ENCODE assay signal across 8 cellular contexts in genomic region chr3:107697855-107698254, GRCh38.
DNase-seq lines count a peak whose midpoint lies in the region; ATAC-seq, FAIRE-seq and TF ChIP-seq lines count a peak whose summit lies in the region.
"Not testable (repeated sequence)": the region's sequence is repeated elsewhere in the genome, so short reads cannot be mapped to it uniquely, and the experiment has no call there.

No MANE protein-coding gene starts in this region.

- not testable (repeated sequence) for H3K36me3 ChIP-seq in duodenal mucosa (ENCODE audit: control insufficient read depth in 1 of 2, insufficient read depth in 2 of 2, low read length in 2 of 2)

- POLR2A ChIA-PET in A549 (lab: Yijun Ruan, JAX) = interaction anchor here (0.7 kb wide), 1 partner anchor 9 kb away, joined by 3 read pairs; no protein-coding TSS in a partner anchor

- H3K27ac Mint-ChIP-seq in T-helper 17 cell = peak overlapping the region; percentile 39
- H3K27ac Mint-ChIP-seq in activated naive CD4-positive, alpha-beta T cell treated with anti-CD3 and anti-CD28 coated beads, Interleukin-2, amount 10 ng/mL, durations not matched to agents 7 days and 5 days = peak overlapping the region; percentile 81
- H3K27ac Mint-ChIP-seq in mesothelial cell of epicardium = not testable (repeated sequence)

- not testable (repeated sequence) for H3K9ac ChIP-seq in duodenal mucosa (ENCODE audit: low read depth in 1 of 2, low read length in 2 of 2)

- H3K27ac ChIP-seq in A549 = peak overlapping the region; percentile 59 to 78; a peak in 5 of 6 replicates
- H3K27ac ChIP-seq in duodenal mucosa (ENCODE audit: low read depth, low read length); right cardiac atrium (ENCODE audit: low read length): not testable (repeated sequence)

- not testable (repeated sequence) for H3K9me3 Mint-ChIP-seq in activated naive CD4-positive, alpha-beta T cell treated with anti-CD3 and anti-CD28 coated beads, Interleukin-2, amount 10 ng/mL, durations not matched to agents 7 days and 5 days; mesothelial cell of epicardium

- FAIRE-seq in A549 (lab: Jason Lieb, UNC) = not testable (repeated sequence)

- intact Hi-C loops in right cardiac atrium (cut with DNase I) = not testable (repeated sequence)

- WGBS in A549 (ENCODE audit: missing lambda C conversion rate) = 70% methylated on average over 23 of the region's 23 CpGs
- WGBS in right cardiac atrium = 64% methylated on average over 23 of the region's 23 CpGs

- not testable (repeated sequence) for H3K27me3 ChIP-seq in duodenal mucosa (ENCODE audit: control insufficient read depth in 1 of 2, insufficient read depth in 2 of 2, low read length in 2 of 2); right cardiac atrium (ENCODE audit: control insufficient read depth, insufficient read depth)

- CTCF ChIA-PET in A549 (lab: Yijun Ruan, JAX) = interaction anchor here (1.0 kb wide), 1 partner anchor 20 kb away, joined by 3 read pairs; no protein-coding TSS in a partner anchor
- CTCF ChIA-PET in activated naive CD4-positive, alpha-beta T cell treated with anti-CD3 and anti-CD28 coated beads, Interleukin-2, amount 10 ng/mL, durations not matched to agents 7 days and 5 days (lab: Charles Lee) = not testable (repeated sequence)

- H3K27me3 Mint-ChIP-seq in T-helper 17 cell; activated naive CD4-positive, alpha-beta T cell treated with anti-CD3 and anti-CD28 coated beads, Interleukin-2, amount 10 ng/mL, durations not matched to agents 7 days and 5 days; mesothelial cell of epicardium (ENCODE audit: low read depth): not testable (repeated sequence)

- not testable (repeated sequence) for TF ChIP-seq EP300 in A549 (IDR thresholded peaks at IDR 0.05)

- peak overlapping the region; percentile 32; the same call in 1 of the 3 replicates for H3K4me2 ChIP-seq in A549

- ATAC-seq in A549, T-helper 17 cell, right cardiac atrium: not testable (repeated sequence)

- TF ChIP-seq CTCF in A549 (IDR thresholded peaks at IDR 0.05); mesothelial cell of epicardium (IDR thresholded peaks at IDR 0.05; ENCODE audit: unreplicated experiment); retinal pigment epithelial cell (conservative IDR thresholded peaks at IDR 0.05; ENCODE audit: low read depth, low read length): not testable (repeated sequence)

- not testable (repeated sequence) for TF ChIP-seq RAD21 in A549 (conservative IDR thresholded peaks at IDR 0.05 in 1 of 2, IDR thresholded peaks at IDR 0.05 in 1 of 2)

- not testable (repeated sequence) for H3K4me1 ChIP-seq in A549; duodenal mucosa (ENCODE audit: control insufficient read depth in 1 of 2, insufficient read depth in 2 of 2, low read length in 2 of 2); right cardiac atrium (ENCODE audit: control insufficient read depth, insufficient read depth, low read length)

- H3K4me3 Mint-ChIP-seq in T-helper 17 cell (peak overlapping the region; percentile 74), mesothelial cell of epicardium (peak overlapping the region; percentile 64)
- H3K4me3 Mint-ChIP-seq in activated naive CD4-positive, alpha-beta T cell treated with anti-CD3 and anti-CD28 coated beads, Interleukin-2, amount 10 ng/mL, durations not matched to agents 7 days and 5 days = peak overlapping the region; percentile 71

- peaks cover 25% of the 10 kb centered on the region for H3K4me1 Mint-ChIP-seq in T-helper 17 cell
- H3K4me1 Mint-ChIP-seq in activated naive CD4-positive, alpha-beta T cell treated with anti-CD3 and anti-CD28 coated beads, Interleukin-2, amount 10 ng/mL, durations not matched to agents 7 days and 5 days; mesothelial cell of epicardium: not testable (repeated sequence)

- not testable (repeated sequence) for H3K9me3 ChIP-seq in A549; T-helper 17 cell (ENCODE audit: control insufficient read depth, low read length, poor library complexity, severe bottlenecking); duodenal mucosa (ENCODE audit: control insufficient read depth in 1 of 2, low read length in 2 of 2); right cardiac atrium (ENCODE audit: control insufficient read depth, low read length)

- not testable (repeated sequence) for H3K36me3 Mint-ChIP-seq in T-helper 17 cell (ENCODE audit: low read depth); activated naive CD4-positive, alpha-beta T cell treated with anti-CD3 and anti-CD28 coated beads, Interleukin-2, amount 10 ng/mL, durations not matched to agents 7 days and 5 days
- H3K36me3 Mint-ChIP-seq in mesothelial cell of epicardium = peaks cover 12% of the 10 kb centered on the region

- H3K4me3 ChIP-seq in A549 (peak overlapping the region; percentile 38), duodenal mucosa (ENCODE audit: low read depth in 1 of 2, low read length in 2 of 2) (peak overlapping the region; percentile 43 to 63), retinal pigment epithelial cell (ENCODE audit: low read length) (peak overlapping the region; percentile 35)
- H3K4me3 ChIP-seq in right cardiac atrium (ENCODE audit: low read length) = not testable (repeated sequence)

- DNase-seq in A549 (ENCODE audit: low read depth in 1 of 2, low spot score in 1 of 2) = peak in 1 of 2 experiments; percentile 4
- peak; percentile 62 for DNase-seq in HT-29 (ENCODE audit: low spot score)
- DNase-seq in T-helper 17 cell; mesothelial cell of epicardium (ENCODE audit: low spot score in 2 of 2, unreplicated experiment in 2 of 2); retinal pigment epithelial cell (ENCODE audit: low read depth): not testable (repeated sequence)
- peak; percentile 21 for DNase-seq in activated naive CD4-positive, alpha-beta T cell treated with anti-CD3 and anti-CD28 coated beads, Interleukin-2, amount 10 ng/mL, durations not matched to agents 7 days and 5 days
- peak in 2 of 3 donors; percentile 19 to 46 for DNase-seq in right cardiac atrium

- TF ChIP-seq POLR2A in A549 (IDR thresholded peaks at IDR 0.05; ENCODE audit: low read length) = not testable (repeated sequence)
